Comparison of ENCODE assay signal across 1 cellular context in genomic region chr13:35912841-35913240, GRCh38.
TF ChIP-seq lines count a peak whose summit lies in the region.

No MANE protein-coding gene starts in this region.

TF ChIP-seq in H1, 55 proteins besides CTCF, POLR2A, EP300 and RAD21:
- TF ChIP-seq TCF12 (IDR thresholded peaks at IDR 0.05; ENCODE audit: low read depth, low read length) (no peak), SIX5 (IDR thresholded peaks at IDR 0.05; ENCODE audit: low read depth, low read length) (no peak), CHD2 (IDR thresholded peaks at IDR 0.05; ENCODE audit: low read length) (no peak), CTBP2 (IDR thresholded peaks at IDR 0.05; ENCODE audit: borderline replicate concordance, insufficient read depth, insufficient read length, low read length) (no peak), KDM1A (IDR thresholded peaks at IDR 0.05; ENCODE audit: borderline replicate concordance, low read length) (no peak)
TF ChIP-seq in H1: peak in this region for 0.
